Comparison of ENCODE assay signal across 15 cellular contexts in genomic region chr19:16142032-16142580, GRCh38. TPM values are rescaled to one million over a fixed set of nuclear protein-coding genes. Genes with fewer than 3 reads are reported as not detected.
DNase-seq lines count a peak whose midpoint lies in the region; ATAC-seq and TF ChIP-seq lines count a peak whose summit lies in the region.
"Had no signal": no experiment of that assay in that cellular context is flagged by ENCODE, and none has a peak within 500 bp of the region (broad histone marks: within the 10 kb centered on the region; RNA-seq: fewer than 3 reads in every experiment).

No MANE protein-coding gene starts in this region.

- H3K4me3 Mint-ChIP-seq in CD8-positive, alpha-beta memory T cell = peak overlapping the region in 6 of 7 donors; percentile 23 to 79 (median 46)
- peak overlapping the region; percentile 89 for H3K4me3 Mint-ChIP-seq in dendritic cell treated with granulocyte-macrophage colony-stimulating factor and Interleukin-4, amounts not matched to agents 40 ng/mL and 50 ng/mL, for 4 days

- H3K27me3 Mint-ChIP-seq in CD8-positive, alpha-beta memory T cell = no peaks in the 10 kb centered on the region
- H3K27me3 Mint-ChIP-seq in dendritic cell treated with granulocyte-macrophage colony-stimulating factor and Interleukin-4, amounts not matched to agents 40 ng/mL and 50 ng/mL, for 4 days = no peaks in the 10 kb centered on the region
- H3K27me3 Mint-ChIP-seq: T-cell had no signal

- POLR2A ChIA-PET in CD8-positive, alpha-beta memory T cell (lab: Charles Lee) = no interaction called here

- no peaks in the 10 kb centered on the region for H3K36me3 ChIP-seq in CD8-positive, alpha-beta memory T cell (ENCODE audit: insufficient read depth, low read length)
- H3K36me3 ChIP-seq: esophagus squamous epithelium, thoracic aorta had no signal

- intact Hi-C loops in dendritic cell treated with granulocyte-macrophage colony-stimulating factor and Interleukin-4, amounts not matched to agents 40 ng/mL and 50 ng/mL, for 4 days (cut with micrococcal nuclease) = loop anchor here (5.0 kb wide), 1 partner anchor 45 kb away; the partner anchor contains the start of gene FAM32A

- no peak for TF ChIP-seq POLR2A in NB4 (IDR thresholded peaks at IDR 0.05; ENCODE audit: extremely low read depth, insufficient read length)

- H3K27ac ChIP-seq in CD8-positive, alpha-beta memory T cell (ENCODE audit: low read depth, low read length) = no peak overlapping the region
- H3K27ac ChIP-seq: GM23248, thoracic aorta had no signal

- no peak for ATAC-seq in GM21576 (IDR thresholded peaks at IDR 0.05; ENCODE audit: unreplicated experiment)
- ATAC-seq: left ventricle myocardium superior, T-cell had no signal

- H3K4me1 ChIP-seq in CD8-positive, alpha-beta memory T cell (ENCODE audit: insufficient read depth, low read length) = peaks cover 28% of the 10 kb centered on the region

- H3K4me3 ChIP-seq in CD8-positive, alpha-beta memory T cell (ENCODE audit: low read length) = no peak overlapping the region
- H3K4me3 ChIP-seq in NB4 (ENCODE audit: low read depth, low read length) = no peak overlapping the region
- H3K4me3 ChIP-seq: esophagus squamous epithelium, GM23248, thoracic aorta had no signal

- no peaks in the 10 kb centered on the region for H3K9me3 Mint-ChIP-seq in CD8-positive, alpha-beta memory T cell
- H3K9me3 Mint-ChIP-seq in dendritic cell treated with granulocyte-macrophage colony-stimulating factor and Interleukin-4, amounts not matched to agents 40 ng/mL and 50 ng/mL, for 4 days = no peaks in the 10 kb centered on the region
- H3K9me3 Mint-ChIP-seq: T-cell had no signal

- peaks cover 46 to 60% (median 56%) of the 10 kb centered on the region in 3 donors for H3K4me1 Mint-ChIP-seq in CD8-positive, alpha-beta memory T cell
- peaks cover 68% of the 10 kb centered on the region for H3K4me1 Mint-ChIP-seq in dendritic cell treated with granulocyte-macrophage colony-stimulating factor and Interleukin-4, amounts not matched to agents 40 ng/mL and 50 ng/mL, for 4 days (ENCODE audit: low read depth)

- TF ChIP-seq CTCF in NB4 (IDR thresholded peaks at IDR 0.05; ENCODE audit: low read depth, low read length) = no peak

- H3K27ac Mint-ChIP-seq in CD8-positive, alpha-beta memory T cell = peak overlapping the region in 6 of 8 donors; percentile 70 to 98 (median 82)
- H3K27ac Mint-ChIP-seq in dendritic cell treated with granulocyte-macrophage colony-stimulating factor and Interleukin-4, amounts not matched to agents 40 ng/mL and 50 ng/mL, for 4 days = peak overlapping the region; percentile 97

- no peaks in the 10 kb centered on the region for H3K9me3 ChIP-seq in CD8-positive, alpha-beta memory T cell (ENCODE audit: low read length)
- H3K9me3 ChIP-seq: esophagus squamous epithelium, thoracic aorta had no signal

- H3K27me3 ChIP-seq in CD8-positive, alpha-beta memory T cell (ENCODE audit: insufficient read depth, low read length, poor library complexity, severe bottlenecking) = no peaks in the 10 kb centered on the region

- peaks cover 0 to 4% (median 2%) of the 10 kb centered on the region in 3 donors for H3K36me3 Mint-ChIP-seq in CD8-positive, alpha-beta memory T cell
- H3K36me3 Mint-ChIP-seq in dendritic cell treated with granulocyte-macrophage colony-stimulating factor and Interleukin-4, amounts not matched to agents 40 ng/mL and 50 ng/mL, for 4 days (ENCODE audit: low read depth) = peaks cover 12% of the 10 kb centered on the region

- CTCF ChIA-PET in CD8-positive, alpha-beta memory T cell (lab: Charles Lee) = interaction anchor here (0.8 to 1.5 kb wide), 3 partner anchors 31 to 127 kb away, joined by 3 read pairs; no protein-coding TSS in a partner anchor

- peak in 1 of 5 donors; percentile 10 for DNase-seq in CD8-positive, alpha-beta memory T cell
- DNase-seq in NB4 (ENCODE audit: low read depth) (peak; percentile 56), HCEC 1CT (no peak)
- no peak for DNase-seq in stimulated activated naive CD4-positive, alpha-beta T cell (lab: John Stamatoyannopoulos, UW)
- DNase-seq: activated CD4-positive, alpha-beta T cell treated with anti-CD3 and anti-CD28 coated beads, Interleukin-2, amount 50 U/mL, for 48 hours; C1 segment of cervical spinal cord; esophagus squamous epithelium; GM23248; left ventricle myocardium superior; small intestine; T-cell had no signal

RNA-seq across cellular contexts. Expression of gene HSH2D, which starts 1.4 kb away (rescaled TPM):
- total RNA-seq in CD8-positive, alpha-beta memory T cell = 1 to 10 TPM; 8.6 to 9.3 TPM
- 12.8 TPM for polyA plus RNA-seq in CD8-positive, alpha-beta memory T cell
- total RNA-seq: chondrocyte, GM23248 had no signal
- polyA plus RNA-seq: GM23248 had no signal

RNA-seq across cellular contexts. Expression of gene RAB8A, which starts 30.4 kb away (rescaled TPM):
- total RNA-seq in CD8-positive, alpha-beta memory T cell = 100 to 1,000 TPM; 268 to 298 TPM
- 86.3 TPM for polyA plus RNA-seq in CD8-positive, alpha-beta memory T cell

RNA-seq across cellular contexts. Expression of gene CIB3, which starts 31.2 kb away (rescaled TPM):
- total RNA-seq in CD8-positive, alpha-beta memory T cell = not detected
- not detected for polyA plus RNA-seq in CD8-positive, alpha-beta memory T cell
- total RNA-seq: chondrocyte, esophagus squamous epithelium, GM23248, left ventricle myocardium superior, T-cell, thoracic aorta had no signal
- polyA plus RNA-seq: GM23248, small intestine had no signal

RNA-seq across cellular contexts. Expression of gene FAM32A, which starts 43.1 kb away (rescaled TPM):
- 10 to 100 TPM; 62.4 to 68.3 TPM for total RNA-seq in CD8-positive, alpha-beta memory T cell
- polyA plus RNA-seq in CD8-positive, alpha-beta memory T cell = 127 TPM

RNA-seq across cellular contexts. Expression of gene AP1M1, which starts 55.6 kb away (rescaled TPM):
- 100 to 1,000 TPM; 113 to 120 TPM for total RNA-seq in CD8-positive, alpha-beta memory T cell
- 145 TPM for polyA plus RNA-seq in CD8-positive, alpha-beta memory T cell
